In the genomic region with DNA sequence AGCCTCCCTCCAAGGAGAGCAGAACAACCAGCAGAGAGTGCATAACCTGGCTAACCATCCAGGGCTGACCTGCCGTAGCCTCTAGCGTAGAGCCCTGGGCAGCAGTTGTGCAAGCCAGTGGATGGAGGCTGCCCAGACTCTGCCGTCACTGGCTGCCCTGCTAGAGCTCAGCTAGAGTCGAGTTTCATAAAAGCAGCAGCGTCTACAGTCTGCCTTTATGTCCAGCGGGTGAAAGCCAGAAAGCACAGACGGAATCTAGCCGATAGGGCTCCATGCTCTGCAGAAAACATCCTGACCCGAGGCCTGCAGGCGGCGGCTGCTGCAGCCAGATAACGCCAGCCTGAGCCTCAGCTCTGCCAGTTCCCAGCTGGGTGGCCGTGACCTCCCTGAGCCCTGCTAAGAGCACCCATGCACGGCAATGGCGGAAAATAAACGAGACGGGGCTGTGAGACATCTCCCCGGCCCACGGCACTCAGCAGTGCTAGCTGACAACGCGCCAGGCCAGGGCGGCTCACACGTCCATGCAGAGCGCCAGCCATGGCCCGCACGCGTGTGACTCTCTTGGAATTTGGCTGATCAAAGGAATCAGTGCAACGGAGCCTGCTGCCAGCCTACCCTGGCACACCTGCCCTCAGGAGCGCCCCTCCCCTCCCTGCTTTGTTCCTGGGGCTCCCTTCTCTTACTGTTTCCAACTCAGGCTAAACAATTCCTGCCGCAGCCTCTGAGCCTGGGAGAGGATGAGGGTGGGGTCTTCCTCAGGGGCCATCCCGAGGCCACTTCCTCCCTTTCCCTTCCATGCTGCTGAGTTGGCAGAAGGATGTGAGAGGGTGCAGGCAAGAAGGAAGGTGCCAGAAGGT, we compare ENCODE assay signal across 14 cellular contexts.
DNase-seq lines count a peak whose midpoint lies in the region; ATAC-seq, FAIRE-seq and TF ChIP-seq lines count a peak whose summit lies in the region.
"Had no signal": no experiment of that assay in that cellular context is flagged by ENCODE, and none has a peak within 500 bp of the region (broad histone marks: within the 10 kb centered on the region; RNA-seq: fewer than 3 reads in every experiment).

No MANE protein-coding gene starts in this region.

- H3K36me3 ChIP-seq in HepG2 (replicated peaks in 1 of 2; ENCODE audit: control insufficient read depth in 1 of 2, insufficient read depth in 2 of 2, low read length in 2 of 2): no peaks in the 10 kb centered on the region
- no peaks in the 10 kb centered on the region for H3K36me3 ChIP-seq in tibial artery
- no peaks in the 10 kb centered on the region for H3K36me3 ChIP-seq in osteoblast (ENCODE audit: insufficient read depth, low read length)

- ATAC-seq in HepG2: peak; percentile 59
- no peak for ATAC-seq in CD4-positive, alpha-beta T cell (ENCODE audit: poor library complexity)
- ATAC-seq: foreskin keratinocyte; stimulated activated naive CD8-positive, alpha-beta T cell treated with anti-CD3 and anti-CD28 coated beads, Interleukin-15, Interleukin-2, amounts not matched to agents 100 U/mL and 50 U/mL, for 24 hours had no signal

- POLR2A ChIA-PET in HepG2 (lab: Yijun Ruan, JAX): no interaction called here
- POLR2A ChIA-PET in CD4-positive, alpha-beta T cell (lab: Charles Lee): no interaction called here

- H3K9ac ChIP-seq in HepG2 (ENCODE audit: insufficient read depth, low read depth, low read length): no peak overlapping the region

- H3K27me3 Mint-ChIP-seq in CD4-positive, alpha-beta T cell: peaks cover 29% of the 10 kb centered on the region

- H3K4me1 ChIP-seq in HepG2 (ENCODE audit: insufficient read depth, low read length): no peaks in the 10 kb centered on the region
- peaks cover 0 to 35% (median 24%) of the 10 kb centered on the region in 4 donors for H3K4me1 ChIP-seq in tibial artery
- H3K4me1 ChIP-seq in osteoblast (ENCODE audit: insufficient read depth, low read length): no peaks in the 10 kb centered on the region
- H3K4me1 ChIP-seq: foreskin keratinocyte had no signal

- H3K4me2 ChIP-seq in HepG2 (ENCODE audit: low read depth, low read length): no peak overlapping the region
- no peak overlapping the region for H3K4me2 ChIP-seq in osteoblast (ENCODE audit: insufficient read depth, low read length)

- H3K79me2 ChIP-seq in HepG2 (ENCODE audit: insufficient read depth, low read length) (no peaks in the 10 kb centered on the region), osteoblast (ENCODE audit: insufficient read depth, low read length) (no peaks in the 10 kb centered on the region)

- no peak overlapping the region for H3K4me3 Mint-ChIP-seq in CD4-positive, alpha-beta T cell
- H3K4me3 Mint-ChIP-seq: central memory CD8-positive, alpha-beta T cell had no signal

- H3K9me3 ChIP-seq in HepG2 (ENCODE audit: low read length): no peaks in the 10 kb centered on the region
- H3K9me3 ChIP-seq in tibial artery: no peaks in the 10 kb centered on the region
- no peaks in the 10 kb centered on the region for H3K9me3 ChIP-seq in osteoblast (ENCODE audit: low read depth, low read length)
- H3K9me3 ChIP-seq in CD4-positive, alpha-beta T cell (ENCODE audit: control insufficient read depth, low read length): no peaks in the 10 kb centered on the region

- TF ChIP-seq CTCF in HepG2 (CRISPR knock-in tag; IDR thresholded peaks at IDR 0.05) (no peak), tibial artery (IDR thresholded peaks at IDR 0.05) (peak in 1 of 2 experiments; percentile 19), osteoblast (IDR thresholded peaks at IDR 0.05; ENCODE audit: extremely low read depth, low read depth, low read length) (no peak)
- TF ChIP-seq CTCF in CD4-positive, alpha-beta T cell (IDR thresholded peaks at IDR 0.05): no peak

- H3K27me3 ChIP-seq in HepG2 (ENCODE audit: control insufficient read depth in 1 of 2, insufficient read depth in 2 of 2, low read length in 2 of 2) (peaks cover 6 to 76% of the 10 kb centered on the region in 2 experiments), tibial artery (peaks cover 0 to 17% of the 10 kb centered on the region in 2 donors), osteoblast (ENCODE audit: insufficient read depth, low read length) (peaks cover 15% of the 10 kb centered on the region)
- H3K27me3 ChIP-seq in CD4-positive, alpha-beta T cell (ENCODE audit: control insufficient read depth, insufficient read depth, low read length): peaks cover 19% of the 10 kb centered on the region

- WGBS in HepG2 (ENCODE audit: low lambda C conversion rate): 24% methylated on average over 13 of the region's 31 CpGs

- no peak for TF ChIP-seq POLR2A in HepG2 (IDR thresholded peaks at IDR 0.05; ENCODE audit: insufficient read depth in 1 of 2, low read depth in 2 of 2, low read length in 2 of 2)

- no peak overlapping the region for H2AFZ ChIP-seq in HepG2 (ENCODE audit: low read length)
- H2AFZ ChIP-seq in osteoblast (ENCODE audit: low read length): no peak overlapping the region

- intact Hi-C loops in HepG2 (cut with micrococcal nuclease; ENCODE audit: unreplicated experiment) (no loop called here), tibial artery (cut with DNase I; ENCODE audit: low total_unique reads) (no loop called here)
- intact Hi-C loops in CD4-positive, alpha-beta T cell (cut with DNase I, micrococcal nuclease): no loop called here

- CTCF ChIA-PET in HepG2 (lab: Yijun Ruan, JAX; ENCODE audit: low intra/inter-chr PET ratio, low total read pairs): no interaction called here
- CTCF ChIA-PET in CD4-positive, alpha-beta T cell (lab: Charles Lee): no interaction called here

- no peak for TF ChIP-seq RAD21 in HepG2 (CRISPR knock-in tag; IDR thresholded peaks at IDR 0.05)

- no TSS peak for BruUV-seq in HepG2 (replicated peaks; lab: Mats Ljungman, UMichigan)

- FAIRE-seq in HepG2 (lab: Jason Lieb, UNC): no peak

- H4K20me1 ChIP-seq in HepG2 (ENCODE audit: insufficient read depth, low read length): peaks cover 4% of the 10 kb centered on the region; the same call in 1 of the 2 replicates
- no peaks in the 10 kb centered on the region for H4K20me1 ChIP-seq in osteoblast (ENCODE audit: insufficient read depth, low read length)

- no peak for TF ChIP-seq EP300 in HepG2 (IDR thresholded peaks at IDR 0.05; ENCODE audit: low read depth in 2 of 2, low read length in 2 of 2)
- no peak for TF ChIP-seq EP300 in HepG2 (CRISPR knock-in tag; IDR thresholded peaks at IDR 0.05; ENCODE audit: borderline replicate concordance)

- DNase-seq in DMS153 (lab: John Stamatoyannopoulos, UW): peak; percentile 7
- DNase-seq in DMS153 treated with DMSO at 0.1 percent for 48 hours (lab: John Stamatoyannopoulos, UW; ENCODE audit: unreplicated experiment): no peak
- peak; percentile 68 for DNase-seq in cerebellar cortex (ENCODE audit: low spot score)
- DNase-seq in HepG2 (ENCODE audit: low spot score): no peak
- DNase-seq in tibial artery: peak; percentile 54 to 89
- no peak for DNase-seq in osteoblast (ENCODE audit: insufficient read length, low spot score, missing footprints)
- DNase-seq in GDM1 (lab: John Stamatoyannopoulos, UW): no peak
- no peak for DNase-seq in CD4-positive, alpha-beta T cell
- DNase-seq: activated CD4-positive, alpha-beta T cell treated with anti-CD3 and anti-CD28 coated beads, Interleukin-2, amount 50 U/mL, for 1 hour; activated effector memory CD4-positive, alpha-beta T cell treated with anti-CD3 and anti-CD28 coated beads, Interleukin-2, amount 50 U/mL, for 16 hours; foreskin keratinocyte; stimulated activated naive CD8-positive, alpha-beta T cell treated with anti-CD3 and anti-CD28 coated beads, Interleukin-15, Interleukin-2, amounts not matched to agents 100 U/mL and 50 U/mL, for 24 hours had no signal

- no peaks in the 10 kb centered on the region for H3K9me3 Mint-ChIP-seq in CD4-positive, alpha-beta T cell
- H3K9me3 Mint-ChIP-seq: central memory CD8-positive, alpha-beta T cell had no signal

- H3K4me3 ChIP-seq in HepG2 (replicated peaks in 1 of 3; ENCODE audit: insufficient read depth in 1 of 3, low read depth in 2 of 3, low read length in 3 of 3): no peak overlapping the region
- H3K4me3 ChIP-seq in tibial artery: peak overlapping the region; percentile 4 to 16
- no peak overlapping the region for H3K4me3 ChIP-seq in osteoblast (ENCODE audit: insufficient read depth, low read length)

- no peaks in the 10 kb centered on the region for H3K4me1 Mint-ChIP-seq in CD4-positive, alpha-beta T cell (ENCODE audit: low read depth)
- H3K4me1 Mint-ChIP-seq: central memory CD8-positive, alpha-beta T cell had no signal

- H3K36me3 Mint-ChIP-seq in CD4-positive, alpha-beta T cell (ENCODE audit: low read depth): no peaks in the 10 kb centered on the region

- no peak overlapping the region for H3K27ac Mint-ChIP-seq in CD4-positive, alpha-beta T cell

- in situ Hi-C loops in HepG2 (cut with HindIII; ENCODE audit: extremely low pct_ligation_motif_present, low pct_unique_long_range_greater_than_20kb): no loop called here

- no peak overlapping the region for H3K27ac ChIP-seq in HepG2 (ENCODE audit: extremely low read length, insufficient read depth, low read length)
- H3K27ac ChIP-seq in tibial artery: peak overlapping the region; percentile 63 to 67
- no peak overlapping the region for H3K27ac ChIP-seq in osteoblast (ENCODE audit: low read depth, low read length)
- H3K27ac ChIP-seq in CD4-positive, alpha-beta T cell (ENCODE audit: low read depth, low read length): no peak overlapping the region
- H3K27ac ChIP-seq: 22Rv1, foreskin keratinocyte had no signal

TF ChIP-seq in HepG2, 621 proteins besides CTCF, POLR2A, EP300 and RAD21 (continues in another document):
- TF ChIP-seq NFYB (CRISPR knock-in tag; IDR thresholded peaks at IDR 0.05) (no peak), CCAR2 (optimal IDR thresholded peaks at IDR 0.05; ENCODE audit: low read depth, low read length) (no peak), ZNF878 (CRISPR knock-in tag; IDR thresholded peaks at IDR 0.05) (no peak), ZNF180 (CRISPR knock-in tag; IDR thresholded peaks at IDR 0.05; ENCODE audit: borderline replicate concordance, low read depth) (no peak), PITX1 (CRISPR knock-in tag; IDR thresholded peaks at IDR 0.05) (no peak), CEBPB (IDR thresholded peaks at IDR 0.05; ENCODE audit: borderline replicate concordance, low read depth, low read length) (no peak)

Comparison
In these comparisons a context has a peak if more than half of its experiments do, and no peak if none do; other contexts are left out.
1. DNase-seq: peak in DMS153 (single experiment), cerebellar cortex (single experiment) and tibial artery (2 of 2); none in DMS153 treated with DMSO at 0.1 percent for 48 hours (single experiment), HepG2 (single experiment), osteoblast (single experiment), GDM1 (single experiment) and CD4-positive, alpha-beta T cell (0 of 10).
2. H3K27ac ChIP-seq: peak in tibial artery (2 of 2); none in HepG2 (single experiment), osteoblast (single experiment) and CD4-positive, alpha-beta T cell (single experiment).
3. H3K4me3 ChIP-seq: peak in tibial artery (2 of 2); none in HepG2 (0 of 3) and osteoblast (single experiment).